Comparison of ENCODE assay signal across 1 cellular context in genomic region chr22:39179401-39179827, GRCh38.
TF ChIP-seq lines count a peak whose summit lies in the region.

No MANE protein-coding gene starts in this region.

TF ChIP-seq in HepG2, 621 proteins besides CTCF, POLR2A, EP300 and RAD21 (continued from another document):
- TF ChIP-seq SIX1 (CRISPR knock-in tag; IDR thresholded peaks at IDR 0.05; ENCODE audit: borderline replicate concordance) (no peak), ATAD3A (CRISPR knock-in tag; IDR thresholded peaks at IDR 0.05) (no peak), TCF7L2 (IDR thresholded peaks at IDR 0.05; ENCODE audit: low read depth, low read length) (no peak), SMAD9 (CRISPR knock-in tag; IDR thresholded peaks at IDR 0.05) (no peak), FOXO4 (CRISPR knock-in tag; conservative IDR thresholded peaks at IDR 0.05) (no peak)
